8 cellular contexts compared by ENCODE assay signal in genomic region chr2:56183643-56184499, GRCh38. TPM values are rescaled to one million over a fixed set of nuclear protein-coding genes. Genes with fewer than 3 reads are reported as not detected.
DNase-seq lines count a peak whose midpoint lies in the region; ATAC-seq and TF ChIP-seq lines count a peak whose summit lies in the region.

TSS of gene CCDC85A (plus strand) at chr2:56183990. CDS start at chr2:56184625, 635 bp downstream.

- no peak within 1 kb of the TSS for H3K27ac Mint-ChIP-seq in activated CD4-positive, alpha-beta T cell treated with anti-CD3 and anti-CD28 coated beads, Interleukin-2, amount 10 ng/mL, durations not matched to agents 24 days and 14 days

- TF ChIP-seq POLR2A in lower leg skin (IDR thresholded peaks at IDR 0.05), result no peak

- H3K27me3 Mint-ChIP-seq in activated CD4-positive, alpha-beta T cell treated with anti-CD3 and anti-CD28 coated beads, Interleukin-2, amount 10 ng/mL, durations not matched to agents 24 days and 14 days, result peaks cover 50% of the 10 kb centered on the region

- no peaks in the 10 kb centered on the region for H3K36me3 ChIP-seq in duodenal mucosa (ENCODE audit: control insufficient read depth in 1 of 2, insufficient read depth in 2 of 2, low read length in 2 of 2)

- peak in 13 of 14 donors; percentile 41 to 88 (median 77) for DNase-seq in C1 segment of cervical spinal cord (lab: John Stamatoyannopoulos, UW)
- DNase-seq in GM19240 (ENCODE audit: insufficient read length, low spot score), result peak; percentile 72
- DNase-seq in NCI-H345 treated with DMSO at 0.1 percent for 48 hours (lab: John Stamatoyannopoulos, UW; ENCODE audit: unreplicated experiment), result peak; percentile 80
- DNase-seq in activated CD4-positive, alpha-beta T cell treated with anti-CD3 and anti-CD28 coated beads, Interleukin-2, amount 10 ng/mL, durations not matched to agents 24 days and 14 days, result peak; percentile 91
- peak; percentile 77 to 97 for DNase-seq in lower leg skin (ENCODE audit: low spot score in 2 of 2)
- DNase-seq in stimulated activated CD4-positive, alpha-beta T cell treated with anti-CD3 and anti-CD28 coated beads, Interleukin-4, amount 100 ng/mL, for 24 hours, result peak; percentile 60

- H3K9me3 ChIP-seq in duodenal mucosa (ENCODE audit: control insufficient read depth in 1 of 2, low read length in 2 of 2), result no peaks in the 10 kb centered on the region

- H3K4me1 Mint-ChIP-seq in activated CD4-positive, alpha-beta T cell treated with anti-CD3 and anti-CD28 coated beads, Interleukin-2, amount 10 ng/mL, durations not matched to agents 24 days and 14 days, result peaks cover 5% of the 10 kb centered on the region

- no peaks in the 10 kb centered on the region for H3K36me3 Mint-ChIP-seq in activated CD4-positive, alpha-beta T cell treated with anti-CD3 and anti-CD28 coated beads, Interleukin-2, amount 10 ng/mL, durations not matched to agents 24 days and 14 days (ENCODE audit: low read depth)

- H3K27ac ChIP-seq in duodenal mucosa (ENCODE audit: low read depth, low read length), result no peak within 1 kb of the TSS

- peaks cover 23 to 24% of the 10 kb centered on the region in 2 donors for H3K27me3 ChIP-seq in duodenal mucosa (ENCODE audit: control insufficient read depth in 1 of 2, insufficient read depth in 2 of 2, low read length in 2 of 2)

- H3K4me3 ChIP-seq in duodenal mucosa (ENCODE audit: low read depth in 1 of 2, low read length in 2 of 2) (peak within 1 kb of the TSS; percentile 55 to 64), lower leg skin (ENCODE audit: low read depth, poor library complexity, severe bottlenecking) (peak within 1 kb of the TSS; percentile 63)

- no peaks in the 10 kb centered on the region for H3K4me1 ChIP-seq in duodenal mucosa (ENCODE audit: control insufficient read depth in 1 of 2, insufficient read depth in 2 of 2, low read length in 2 of 2)

- peak; percentile 89 for ATAC-seq in HG03378 (IDR thresholded peaks at IDR 0.05; ENCODE audit: unreplicated experiment)

- H3K4me3 Mint-ChIP-seq in activated CD4-positive, alpha-beta T cell treated with anti-CD3 and anti-CD28 coated beads, Interleukin-2, amount 10 ng/mL, durations not matched to agents 24 days and 14 days, result peak within 1 kb of the TSS; percentile 42

- H3K9ac ChIP-seq in duodenal mucosa (ENCODE audit: low read depth in 1 of 2, low read length in 2 of 2), result no peak within 1 kb of the TSS

- WGBS in lower leg skin, 2 donors, result 1% methylated on average over 50 to 52 of the region's 86 CpGs

- TF ChIP-seq CTCF in lower leg skin (IDR thresholded peaks at IDR 0.05), result peak in 1 of 3 donors; percentile 17

- H3K9me3 Mint-ChIP-seq in activated CD4-positive, alpha-beta T cell treated with anti-CD3 and anti-CD28 coated beads, Interleukin-2, amount 10 ng/mL, durations not matched to agents 24 days and 14 days, result no peaks in the 10 kb centered on the region

- intact Hi-C loops in activated CD4-positive, alpha-beta T cell treated with anti-CD3 and anti-CD28 coated beads, Interleukin-2, amount 10 ng/mL, durations not matched to agents 24 days and 14 days (cut with micrococcal nuclease), result loop anchor here (2.0 to 5.0 kb wide), 3 partner anchors 563 to 1333 kb away; no protein-coding TSS in a partner anchor
- intact Hi-C loops in lower leg skin (cut with DNase I; ENCODE audit: low total_unique reads), result loop anchor here (5.0 to 10.0 kb wide), 2 partner anchors 563 to 1331 kb away; no protein-coding TSS in a partner anchor

RNA-seq across cellular contexts. Expression of gene CCDC85A, which starts in this region (rescaled TPM):
- not detected in 2 replicates for total RNA-seq in activated CD4-positive, alpha-beta T cell treated with anti-CD3 and anti-CD28 coated beads, Interleukin-2, amount 10 ng/mL, durations not matched to agents 24 days and 14 days
- 1 to 10 TPM; 2.7 to 3.7 (median 3.6) TPM for total RNA-seq in lower leg skin

Comparison
In these comparisons a context has a peak if more than half of its experiments do, and no peak if none do; other contexts are left out.
1. Peak in DNase-seq in activated CD4-positive, alpha-beta T cell treated with anti-CD3 and anti-CD28 coated beads, Interleukin-2, amount 10 ng/mL, durations not matched to agents 24 days and 14 days; RNA of the gene not detected or under 1 TPM.